35 cellular contexts compared by ENCODE assay signal in the genomic region with DNA sequence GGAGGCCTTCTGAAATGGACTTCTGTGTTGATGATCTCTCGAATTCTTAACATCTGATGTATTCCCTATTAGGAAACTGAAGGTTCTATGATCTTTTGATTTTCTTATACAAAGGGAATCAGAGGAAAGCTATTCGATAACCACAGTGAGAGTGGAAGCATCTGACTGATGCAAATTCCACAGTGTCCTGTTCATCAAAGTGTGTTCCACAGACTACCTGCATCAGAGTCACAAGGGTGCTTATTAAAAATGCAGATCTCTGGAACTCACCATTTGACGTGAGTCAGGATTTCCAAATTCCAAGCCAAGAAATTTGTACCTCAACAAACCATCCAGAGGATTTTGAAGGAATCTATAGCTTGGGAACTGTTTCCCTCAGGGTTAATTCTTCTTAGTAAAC. TPM values are rescaled to one million over a fixed set of nuclear protein-coding genes. Genes with fewer than 3 reads are reported as not detected.
"Had no signal": no experiment of that assay in that cellular context is flagged by ENCODE, and none has a peak within 500 bp of the region (broad histone marks: within the 10 kb centered on the region; RNA-seq: fewer than 3 reads in every experiment).

No MANE protein-coding gene starts in this region.

- FAIRE-seq: bronchial epithelial cell, TTC549 had no signal

- H3K4me2 ChIP-seq: KMS-11, SK-N-SH had no signal

- H3K9me3 ChIP-seq: body of pancreas, Peyer's patch, SJSA1, SK-N-SH had no signal

- DNase-seq: activated CD4-positive, alpha-beta memory T cell treated with anti-CD3 and anti-CD28 coated beads for 36 hours; activated CD4-positive, alpha-beta T cell treated with anti-CD3 and anti-CD28 coated beads for 4 hours; activated CD4-positive, alpha-beta T cell treated with anti-CD3 and anti-CD28 coated beads, Interleukin-2, amount 50 U/mL, for 1 hour; activated CD4-positive, CD25-positive, alpha-beta regulatory T cell treated with anti-CD3 and anti-CD28 coated beads, Interleukin-2, amount 50 U/mL, for 72 hours; activated CD8-positive, alpha-beta memory T cell treated with anti-CD3 and anti-CD28 coated beads, Interleukin-2, amount 50 U/mL, for 4 hours; activated naive CD4-positive, alpha-beta T cell treated with anti-CD3 and anti-CD28 coated beads, Interleukin-2, amount 10 ng/mL, durations not matched to agents 7 days and 5 days; activated naive CD8-positive, alpha-beta T cell treated with anti-CD3 and anti-CD28 coated beads, Interleukin-2, amount 50 U/mL, for 24 hours; activated T-cell treated with anti-CD3 and anti-CD28 coated beads for 4 hours; activated T-cell treated with anti-CD3 and anti-CD28 coated beads, Interleukin-2, amount 50 U/mL, for 4 hours; anterior cingulate cortex; body of pancreas; caudate nucleus; cerebellar nuclear complex; NCI-H1105; NCI-H1417 treated with DMSO at 0.1 percent for 48 hours; NCI-H187 treated with DMSO at 0.1 percent for 48 hours; NCI-H2081; NCI-H2171 treated with DMSO at 0.1 percent for 48 hours; NCI-H345; NCI-H510A; NCI-H526; NCI-H748 treated with DMSO at 0.1 percent for 48 hours; NK-92 treated with Interleukin-12 subunit alpha and Interleukin-12 subunit beta, amount 100 ng/mL, for 24 hours; PC-3; Peyer's patch; RPMI8226; SHP77 treated with DMSO at 0.1 percent for 48 hours; SK-N-SH had no signal

- H3K27me3 ChIP-seq: body of pancreas, Peyer's patch had no signal

- H3K4me3 ChIP-seq: body of pancreas, Peyer's patch, SJSA1 had no signal

- H3K27ac ChIP-seq: body of pancreas, KMS-11, SJSA1 had no signal

- H3K4me1 ChIP-seq: SJSA1 had no signal

- H3K36me3 ChIP-seq: Peyer's patch, SJSA1 had no signal

- H3K9ac ChIP-seq: KMS-11, SK-N-SH had no signal

RNA-seq across cellular contexts. Expression of gene MEP1A, which starts 4.4 kb away (rescaled TPM):
- total RNA-seq: activated CD4-positive, alpha-beta memory T cell treated with anti-CD3 and anti-CD28 coated beads for 36 hours; activated T-cell treated with anti-CD3 and anti-CD28 coated beads, Interleukin-2, amount 50 U/mL, for 4 hours; activated T-helper 1 cell treated with anti-CD3 and anti-CD28 coated beads, Interleukin-12 subunit alpha, Interleukin-12 subunit beta, Interleukin-2, Interleukin-4 antibody, amounts not matched to agents 30 ng/mL and 10 ng/mL and 1 ng/mL, durations not matched to agents 14 hours and 24 hours and 36 hours; body of pancreas; bronchial epithelial cell; MCF 10A; PC-3 had no signal
- polyA plus RNA-seq: SK-N-SH had no signal

RNA-seq across cellular contexts. Expression of gene ANKRD66, which starts 42.1 kb away (rescaled TPM):
- total RNA-seq: activated CD4-positive, alpha-beta memory T cell treated with anti-CD3 and anti-CD28 coated beads for 36 hours; activated T-cell treated with anti-CD3 and anti-CD28 coated beads, Interleukin-2, amount 50 U/mL, for 4 hours; activated T-helper 1 cell treated with anti-CD3 and anti-CD28 coated beads, Interleukin-12 subunit alpha, Interleukin-12 subunit beta, Interleukin-2, Interleukin-4 antibody, amounts not matched to agents 30 ng/mL and 10 ng/mL and 1 ng/mL, durations not matched to agents 14 hours and 24 hours and 36 hours; body of pancreas; bronchial epithelial cell; MCF 10A; PC-3; Peyer's patch; SJSA1; WTC11 had no signal
- polyA plus RNA-seq: SK-N-SH had no signal

RNA-seq across cellular contexts. Expression of gene PLA2G7, which starts 53.6 kb away (rescaled TPM):
- total RNA-seq: activated CD4-positive, alpha-beta memory T cell treated with anti-CD3 and anti-CD28 coated beads for 36 hours; activated T-cell treated with anti-CD3 and anti-CD28 coated beads, Interleukin-2, amount 50 U/mL, for 4 hours; activated T-helper 1 cell treated with anti-CD3 and anti-CD28 coated beads, Interleukin-12 subunit alpha, Interleukin-12 subunit beta, Interleukin-2, Interleukin-4 antibody, amounts not matched to agents 30 ng/mL and 10 ng/mL and 1 ng/mL, durations not matched to agents 14 hours and 24 hours and 36 hours; bronchial epithelial cell; MCF 10A; SJSA1 had no signal
- polyA plus RNA-seq: SK-N-SH had no signal
